Comparison of ENCODE assay signal across 1 cellular context in the genomic region with DNA sequence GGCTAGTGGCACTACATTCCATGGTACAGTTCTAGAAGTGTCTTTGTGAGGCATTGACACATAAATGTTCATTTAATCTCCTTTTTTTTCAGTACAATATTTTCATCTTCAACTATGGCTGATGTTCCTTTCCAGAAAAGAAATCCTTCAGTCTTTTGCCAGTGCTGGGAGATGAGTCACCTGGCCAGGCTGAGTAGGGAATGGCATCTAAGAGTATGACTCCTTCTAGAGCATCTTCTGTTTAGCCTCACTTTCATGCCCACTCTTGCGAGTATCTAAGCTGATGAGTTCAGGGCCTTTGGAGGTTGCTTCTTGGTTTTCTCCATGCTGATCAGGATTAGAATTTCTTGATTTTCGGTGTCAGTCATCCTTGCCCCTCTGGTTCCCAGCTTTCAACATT.
TF ChIP-seq lines count a peak whose summit lies in the region.

No MANE protein-coding gene starts in this region.

TF ChIP-seq in IMR-90, 13 proteins besides CTCF, POLR2A, EP300 and RAD21:
- TF ChIP-seq, protein P1, sequence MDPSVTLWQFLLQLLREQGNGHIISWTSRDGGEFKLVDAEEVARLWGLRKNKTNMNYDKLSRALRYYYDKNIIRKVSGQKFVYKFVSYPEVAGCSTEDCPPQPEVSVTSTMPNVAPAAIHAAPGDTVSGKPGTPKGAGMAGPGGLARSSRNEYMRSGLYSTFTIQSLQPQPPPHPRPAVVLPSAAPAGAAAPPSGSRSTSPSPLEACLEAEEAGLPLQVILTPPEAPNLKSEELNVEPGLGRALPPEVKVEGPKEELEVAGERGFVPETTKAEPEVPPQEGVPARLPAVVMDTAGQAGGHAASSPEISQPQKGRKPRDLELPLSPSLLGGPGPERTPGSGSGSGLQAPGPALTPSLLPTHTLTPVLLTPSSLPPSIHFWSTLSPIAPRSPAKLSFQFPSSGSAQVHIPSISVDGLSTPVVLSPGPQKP (IDR thresholded peaks at IDR 0.05; ENCODE audit: borderline replicate concordance, low read depth, low read length) = no peak
- TF ChIP-seq MXI1 (IDR thresholded peaks at IDR 0.05; ENCODE audit: borderline replicate concordance, low read depth, low read length) (no peak), SMC3 (IDR thresholded peaks at IDR 0.05; ENCODE audit: low read depth, low read length) (no peak), MAFK (IDR thresholded peaks at IDR 0.05; ENCODE audit: low read depth, low read length) (no peak), RCOR1 (IDR thresholded peaks at IDR 0.05; ENCODE audit: insufficient replicate concordance, low read length) (no peak), MAZ (IDR thresholded peaks at IDR 0.05; ENCODE audit: borderline replicate concordance, low read depth, low read length) (no peak), BHLHE40 (IDR thresholded peaks at IDR 0.05; ENCODE audit: low read depth, low read length) (no peak)
- TF ChIP-seq, protein P2, sequence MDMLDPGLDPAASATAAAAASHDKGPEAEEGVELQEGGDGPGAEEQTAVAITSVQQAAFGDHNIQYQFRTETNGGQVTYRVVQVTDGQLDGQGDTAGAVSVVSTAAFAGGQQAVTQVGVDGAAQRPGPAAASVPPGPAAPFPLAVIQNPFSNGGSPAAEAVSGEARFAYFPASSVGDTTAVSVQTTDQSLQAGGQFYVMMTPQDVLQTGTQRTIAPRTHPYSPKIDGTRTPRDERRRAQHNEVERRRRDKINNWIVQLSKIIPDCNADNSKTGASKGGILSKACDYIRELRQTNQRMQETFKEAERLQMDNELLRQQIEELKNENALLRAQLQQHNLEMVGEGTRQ (IDR thresholded peaks at IDR 0.05; ENCODE audit: low read depth, low read length) = no peak
